Comparison of ENCODE assay signal across 1 cellular context in genomic region chr6:26553264-26553738, GRCh38.
A peak's percentile ranks its signal among the peaks of the same experiment; 100 is the strongest.
TF ChIP-seq lines count a peak whose summit lies in the region.

No MANE protein-coding gene starts in this region.

TF ChIP-seq in K562, 482 proteins besides CTCF, POLR2A, EP300 and RAD21 (continued from another document and continues in another):
- TF ChIP-seq NCOA2 (IDR thresholded peaks at IDR 0.05; ENCODE audit: partially characterized antibody in 2 of 2) (peak in 1 of 2 experiments; percentile 75), FOXO4 (CRISPR knock-in tag; IDR thresholded peaks at IDR 0.05) (no peak), HOXB6 (CRISPR knock-in tag; IDR thresholded peaks at IDR 0.05; ENCODE audit: borderline replicate concordance) (no peak), IFI16 (CRISPR knock-in tag; IDR thresholded peaks at IDR 0.05) (no peak), SRSF3 (IDR thresholded peaks at IDR 0.05; ENCODE audit: insufficient read depth, low read length) (no peak), NCOA1 (IDR thresholded peaks at IDR 0.05; ENCODE audit: low read depth) (no peak; the same call in 1 of the 2 replicates), ZC3H11A (IDR thresholded peaks at IDR 0.05; ENCODE audit: low read depth, low read length) (no peak), NFYB (IDR thresholded peaks at IDR 0.05; ENCODE audit: extremely low read depth, insufficient read length) (no peak), ZNF586 (CRISPR knock-in tag; conservative IDR thresholded peaks at IDR 0.05) (no peak), MYBL2 (IDR thresholded peaks at IDR 0.05; ENCODE audit: low read depth) (no peak), MYBL2 (CRISPR knock-in tag; IDR thresholded peaks at IDR 0.05; ENCODE audit: borderline replicate concordance) (no peak), CREB3L1 (IDR thresholded peaks at IDR 0.05; ENCODE audit: borderline replicate concordance, low read depth) (no peak), MCM7 (IDR thresholded peaks at IDR 0.05) (no peak), MAFK (IDR thresholded peaks at IDR 0.05; ENCODE audit: low read length) (no peak), HSF4 (CRISPR knock-in tag; IDR thresholded peaks at IDR 0.05; ENCODE audit: borderline replicate concordance) (no peak), ELF2 (CRISPR knock-in tag; IDR thresholded peaks at IDR 0.05) (0 out of 2 replicates have a peak, but pooled peaks have one; percentile 26), NFIC (IDR thresholded peaks at IDR 0.05) (peak; percentile 70), ZFP1 (CRISPR knock-in tag; IDR thresholded peaks at IDR 0.05) (no peak), RFX5 (IDR thresholded peaks at IDR 0.05; ENCODE audit: low read depth, low read length) (peak; percentile 78; the same call in 1 of the 2 replicates), NR4A1 (CRISPR knock-in tag; IDR thresholded peaks at IDR 0.05) (no peak), NR4A1 (tag; IDR thresholded peaks at IDR 0.05) (no peak), ZBTB2 (IDR thresholded peaks at IDR 0.05) (no peak), NCOA4 (IDR thresholded peaks at IDR 0.05; ENCODE audit: partially characterized antibody) (no peak), ZNF133 (CRISPR knock-in tag; IDR thresholded peaks at IDR 0.05) (no peak), ETV6 (IDR thresholded peaks at IDR 0.05; ENCODE audit: borderline replicate concordance in 1 of 2, low read depth in 2 of 2, low read length in 1 of 2) (no peak), ETV6 (CRISPR knock-in tag; IDR thresholded peaks at IDR 0.05; ENCODE audit: borderline replicate concordance) (no peak), MTA1 (IDR thresholded peaks at IDR 0.05; ENCODE audit: borderline replicate concordance) (no peak), LCOR (CRISPR knock-in tag; IDR thresholded peaks at IDR 0.05) (peak; percentile 77; the same call in 1 of the 2 replicates), ARNT (IDR thresholded peaks at IDR 0.05) (peak; percentile 17 to 76), NUFIP1 (IDR thresholded peaks at IDR 0.05; ENCODE audit: partially characterized antibody) (no peak), HMGN3 (IDR thresholded peaks at IDR 0.05; ENCODE audit: borderline replicate concordance, extremely low read depth, insufficient read length, low read depth, low read length) (no peak), KLF10 (CRISPR knock-in tag; IDR thresholded peaks at IDR 0.05) (no peak), ZFP36 (IDR thresholded peaks at IDR 0.05; ENCODE audit: low read depth, low read length, partially characterized antibody) (peak; percentile 48), ZNF407 (IDR thresholded peaks at IDR 0.05; ENCODE audit: low read depth) (peak; percentile 70; the same call in 1 of the 2 replicates), ZBTB5 (IDR thresholded peaks at IDR 0.05) (peak; percentile 70; the same call in 1 of the 2 replicates), ZNF140 (CRISPR knock-in tag; IDR thresholded peaks at IDR 0.05) (0 out of 2 replicates have a peak, but pooled peaks have one; percentile 3), BRD9 (IDR thresholded peaks at IDR 0.05; ENCODE audit: low read depth, partially characterized antibody) (peak; percentile 94), ZNF212 (CRISPR knock-in tag; IDR thresholded peaks at IDR 0.05) (no peak), ZNF143 (CRISPR knock-in tag; IDR thresholded peaks at IDR 0.05) (no peak), TCF3 (CRISPR knock-in tag; IDR thresholded peaks at IDR 0.05) (no peak), RBM22 (IDR thresholded peaks at IDR 0.05; ENCODE audit: low read depth, low read length, poor library complexity, severe bottlenecking) (no peak), YY1 (IDR thresholded peaks at IDR 0.05; ENCODE audit: borderline replicate concordance in 1 of 3, control insufficient read depth in 1 of 3, extremely low read depth in 1 of 3, insufficient read depth in 3 of 3, insufficient read length in 1 of 3, insufficient replicate concordance in 2 of 3, low read depth in 1 of 3, low read length in 2 of 3) (peak in 2 of 3 experiments; percentile 28 to 49), PHTF2 (CRISPR knock-in tag; IDR thresholded peaks at IDR 0.05) (peak; percentile 40; the same call in 1 of the 2 replicates)
- TF ChIP-seq, protein P1, sequence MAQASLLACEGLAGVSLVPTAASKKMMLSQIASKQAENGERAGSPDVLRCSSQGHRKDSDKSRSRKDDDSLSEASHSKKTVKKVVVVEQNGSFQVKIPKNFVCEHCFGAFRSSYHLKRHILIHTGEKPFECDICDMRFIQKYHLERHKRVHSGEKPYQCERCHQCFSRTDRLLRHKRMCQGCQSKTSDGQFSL (CRISPR knock-in tag; IDR thresholded peaks at IDR 0.05) = no peak
- TF ChIP-seq, protein P1 (tag; IDR thresholded peaks at IDR 0.05) = no peak
- TF ChIP-seq, protein P2, sequence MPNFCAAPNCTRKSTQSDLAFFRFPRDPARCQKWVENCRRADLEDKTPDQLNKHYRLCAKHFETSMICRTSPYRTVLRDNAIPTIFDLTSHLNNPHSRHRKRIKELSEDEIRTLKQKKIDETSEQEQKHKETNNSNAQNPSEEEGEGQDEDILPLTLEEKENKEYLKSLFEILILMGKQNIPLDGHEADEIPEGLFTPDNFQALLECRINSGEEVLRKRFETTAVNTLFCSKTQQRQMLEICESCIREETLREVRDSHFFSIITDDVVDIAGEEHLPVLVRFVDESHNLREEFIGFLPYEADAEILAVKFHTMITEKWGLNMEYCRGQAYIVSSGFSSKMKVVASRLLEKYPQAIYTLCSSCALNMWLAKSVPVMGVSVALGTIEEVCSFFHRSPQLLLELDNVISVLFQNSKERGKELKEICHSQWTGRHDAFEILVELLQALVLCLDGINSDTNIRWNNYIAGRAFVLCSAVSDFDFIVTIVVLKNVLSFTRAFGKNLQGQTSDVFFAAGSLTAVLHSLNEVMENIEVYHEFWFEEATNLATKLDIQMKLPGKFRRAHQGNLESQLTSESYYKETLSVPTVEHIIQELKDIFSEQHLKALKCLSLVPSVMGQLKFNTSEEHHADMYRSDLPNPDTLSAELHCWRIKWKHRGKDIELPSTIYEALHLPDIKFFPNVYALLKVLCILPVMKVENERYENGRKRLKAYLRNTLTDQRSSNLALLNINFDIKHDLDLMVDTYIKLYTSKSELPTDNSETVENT (CRISPR knock-in tag; IDR thresholded peaks at IDR 0.05) = no peak; the same call in 1 of the 2 replicates
